In genomic region chr9:109320338-109320733, GRCh38 we compare ENCODE assay signal across 9 cellular contexts. TPM values are rescaled to one million over a fixed set of nuclear protein-coding genes. Genes with fewer than 3 reads are reported as not detected.
DNase-seq lines count a peak whose midpoint lies in the region; ATAC-seq, FAIRE-seq and TF ChIP-seq lines count a peak whose summit lies in the region.
"Had no signal": no experiment of that assay in that cellular context is flagged by ENCODE, and none has a peak within 500 bp of the region (broad histone marks: within the 10 kb centered on the region; RNA-seq: fewer than 3 reads in every experiment).

No MANE protein-coding gene starts in this region.

- no peak overlapping the region for H3K27ac ChIP-seq in mammary epithelial cell (ENCODE audit: insufficient read depth, low read depth, low read length)
- H3K27ac ChIP-seq: psoas muscle had no signal

- peak overlapping the region; percentile 91 for H3K4me2 ChIP-seq in mammary epithelial cell (ENCODE audit: insufficient read depth, low read depth, low read length)

- dilution Hi-C loops in mammary epithelial cell (cut with HindIII; ENCODE audit: low sequenced_read_pairs): loop anchor here (5.0 to 10.0 kb wide), 2 partner anchors 64 to 78 kb away; no protein-coding TSS in a partner anchor

- DNase-seq in D721Med (ENCODE audit: insufficient read length, low spot score): no peak
- DNase-seq in mammary epithelial cell: no peak
- no peak for DNase-seq in stimulated activated effector memory CD8-positive, alpha-beta T cell treated with anti-CD3 and anti-CD28 coated beads, Interleukin-12 subunit alpha, Interleukin-12 subunit beta, amount 100 ng/mL, for 72 hours (ENCODE audit: low spot score in 2 of 2)
- no peak for DNase-seq in activated gamma-delta T cell (lab: John Stamatoyannopoulos, UW)
- DNase-seq in iPS-NIHi7 (ENCODE audit: extremely low spot score): no peak
- no peak for DNase-seq in activated CD4-positive, alpha-beta T cell treated with anti-CD3 and anti-CD28 coated beads for 1 hour

- H2AFZ ChIP-seq in mammary epithelial cell (ENCODE audit: low read depth, low read length): peak overlapping the region; percentile 83

- no peaks in the 10 kb centered on the region for H4K20me1 ChIP-seq in mammary epithelial cell (ENCODE audit: insufficient read depth, low read length)

- peak overlapping the region; percentile 68 for H3K4me3 Mint-ChIP-seq in stimulated activated effector memory CD8-positive, alpha-beta T cell treated with anti-CD3 and anti-CD28 coated beads, Interleukin-12 subunit alpha, Interleukin-12 subunit beta, amount 100 ng/mL, for 72 hours

- peaks cover 11% of the 10 kb centered on the region for H3K4me1 Mint-ChIP-seq in stimulated activated effector memory CD8-positive, alpha-beta T cell treated with anti-CD3 and anti-CD28 coated beads, Interleukin-12 subunit alpha, Interleukin-12 subunit beta, amount 100 ng/mL, for 72 hours

- no peak for FAIRE-seq in D721Med (lab: Jason Lieb, UNC)

- no peaks in the 10 kb centered on the region for H3K9me3 Mint-ChIP-seq in stimulated activated effector memory CD8-positive, alpha-beta T cell treated with anti-CD3 and anti-CD28 coated beads, Interleukin-12 subunit alpha, Interleukin-12 subunit beta, amount 100 ng/mL, for 72 hours

- H3K9me3 ChIP-seq in mammary epithelial cell (replicated peaks; ENCODE audit: insufficient read depth, low read length): no peaks in the 10 kb centered on the region
- H3K9me3 ChIP-seq: psoas muscle had no signal

- H3K4me3 ChIP-seq in mammary epithelial cell (replicated peaks in 1 of 3; ENCODE audit: insufficient read depth in 1 of 3, low read depth in 2 of 3, low read length in 3 of 3): peak overlapping the region in 2 of 3 experiments; percentile 55 to 79

- WGBS in mammary epithelial cell (ENCODE audit: low coverage, missing lambda C conversion rate): no CpG with 5 or more reads among the region's 75 CpGs

- intact Hi-C loops in mammary epithelial cell (cut with micrococcal nuclease): loop anchor here (5.0 kb wide), 1 partner anchor 198 kb away; no protein-coding TSS in a partner anchor

- peaks cover 47% of the 10 kb centered on the region for H3K4me1 ChIP-seq in mammary epithelial cell (ENCODE audit: insufficient read depth, low read length)
- H3K4me1 ChIP-seq: psoas muscle had no signal

- no peaks in the 10 kb centered on the region for H3K27me3 ChIP-seq in mammary epithelial cell (ENCODE audit: insufficient read depth, low read length)

- no TSS peak for BruUV-seq in mammary epithelial cell (replicated peaks; lab: Mats Ljungman, UMichigan)

- no peak overlapping the region for H3K27ac Mint-ChIP-seq in stimulated activated effector memory CD8-positive, alpha-beta T cell treated with anti-CD3 and anti-CD28 coated beads, Interleukin-12 subunit alpha, Interleukin-12 subunit beta, amount 100 ng/mL, for 72 hours

- no peaks in the 10 kb centered on the region for H3K79me2 ChIP-seq in mammary epithelial cell (ENCODE audit: insufficient read depth, low read length)

- CTCF ChIA-PET in mammary epithelial cell (lab: Charles Lee; ENCODE audit: low non-redundant PET): no interaction called here

- H3K9ac ChIP-seq in mammary epithelial cell (ENCODE audit: insufficient read depth, low read length): no peak overlapping the region

- in situ Hi-C loops in mammary epithelial cell (cut with MboI; ENCODE audit: low sequenced_read_pairs in 2 of 2): loop anchor here in 1 of 2 donors (10.0 kb wide), 1 partner anchor 206 kb away; the partner anchor contains the start of gene TMEM245

- peak; percentile 36 for ATAC-seq in GM19372 (IDR thresholded peaks at IDR 0.05; ENCODE audit: low read depth, unreplicated experiment)
- peak; percentile 29 for ATAC-seq in HG03108 (IDR thresholded peaks at IDR 0.05; ENCODE audit: unreplicated experiment)
- ATAC-seq in stimulated activated effector memory CD8-positive, alpha-beta T cell treated with anti-CD3 and anti-CD28 coated beads, Interleukin-12 subunit alpha, Interleukin-12 subunit beta, amount 100 ng/mL, for 72 hours: peak; percentile 4

- H3K36me3 Mint-ChIP-seq in stimulated activated effector memory CD8-positive, alpha-beta T cell treated with anti-CD3 and anti-CD28 coated beads, Interleukin-12 subunit alpha, Interleukin-12 subunit beta, amount 100 ng/mL, for 72 hours: no peaks in the 10 kb centered on the region

- TF ChIP-seq CTCF in D721Med (IDR thresholded peaks at IDR 0.05; ENCODE audit: insufficient read depth, missing control alignments): peak; percentile 5
- no peak for TF ChIP-seq CTCF in mammary epithelial cell (conservative IDR thresholded peaks at IDR 0.05 in 1 of 2, IDR thresholded peaks at IDR 0.05 in 1 of 2; ENCODE audit: extremely low read depth in 1 of 2, insufficient read depth in 1 of 2, low read depth in 1 of 2, low read length in 2 of 2)

- H3K36me3 ChIP-seq in mammary epithelial cell (ENCODE audit: insufficient read depth, low read length): no peaks in the 10 kb centered on the region

RNA-seq across cellular contexts. Expression of gene EPB41L4B, which starts 0.5 kb away (rescaled TPM):
- 1 to 10 TPM; 3.5 to 4.8 TPM for total RNA-seq in mammary epithelial cell
- polyA plus RNA-seq in mammary epithelial cell: 3.3 TPM
- 4.2 TPM for polyA minus RNA-seq in mammary epithelial cell
